Comparison of ENCODE assay signal across 11 cellular contexts in genomic region chr19:55633866-55634265, GRCh38. TPM values are rescaled to one million over a fixed set of nuclear protein-coding genes. Genes with fewer than 3 reads are reported as not detected.
DNase-seq lines count a peak whose midpoint lies in the region; TF ChIP-seq lines count a peak whose summit lies in the region.
"Had no signal": no experiment of that assay in that cellular context is flagged by ENCODE, and none has a peak within 500 bp of the region (broad histone marks: within the 10 kb centered on the region; RNA-seq: fewer than 3 reads in every experiment).

No MANE protein-coding gene starts in this region.

- no peak overlapping the region for H3K14ac ChIP-seq in trophoblast cell (ENCODE audit: low read length)

- no peak overlapping the region for H2AK5ac ChIP-seq in trophoblast cell (ENCODE audit: low read length)

- no peak overlapping the region for H2BK12ac ChIP-seq in trophoblast cell (ENCODE audit: low read length)

- peaks cover 43% of the 10 kb centered on the region for H3K4me1 Mint-ChIP-seq in chondrocyte (ENCODE audit: low read depth)

- H3K27ac Mint-ChIP-seq in chondrocyte (ENCODE audit: unreplicated experiment): peak overlapping the region; percentile 100

- WGBS in trophoblast cell (ENCODE audit: extremely low coverage, insufficient coverage, insufficient read length): no CpG with 5 or more reads among the region's 7 CpGs

- H3K9ac ChIP-seq in trophoblast cell (ENCODE audit: low read length): no peak overlapping the region

- peaks cover 11 to 14% of the 10 kb centered on the region in 2 experiments for H3K4me1 ChIP-seq in trophoblast cell (ENCODE audit: control insufficient read depth in 1 of 2, insufficient read depth in 2 of 2, low read length in 2 of 2)

- H3K27ac ChIP-seq in trophoblast cell (ENCODE audit: low read depth, low read length): no peak overlapping the region

- H3K27me3 ChIP-seq in trophoblast cell (ENCODE audit: insufficient read depth, low read length): no peaks in the 10 kb centered on the region

- no peak overlapping the region for H2BK5ac ChIP-seq in trophoblast cell (ENCODE audit: low read depth, low read length, poor library complexity)

- no peak overlapping the region for H3K23ac ChIP-seq in trophoblast cell (ENCODE audit: low read length)

- H3K79me1 ChIP-seq in trophoblast cell (ENCODE audit: low read length): peaks cover 6% of the 10 kb centered on the region

- H4K12ac ChIP-seq in trophoblast cell (ENCODE audit: low read depth, low read length): no peak overlapping the region

- peak overlapping the region; percentile 92; the same call in 1 of the 2 replicates for H3K4me3 ChIP-seq in GM08714 (ENCODE audit: low read length)
- no peak overlapping the region for H3K4me3 ChIP-seq in trophoblast cell (ENCODE audit: low read depth, low read length)

- peak overlapping the region; percentile 95 for H3K4me3 Mint-ChIP-seq in chondrocyte (ENCODE audit: unreplicated experiment)

- no peak for TF ChIP-seq CTCF in chondrocyte (IDR thresholded peaks at IDR 0.05)

- H3K9me3 Mint-ChIP-seq in chondrocyte (ENCODE audit: low read depth): no peaks in the 10 kb centered on the region

- H3K4me2 ChIP-seq in trophoblast cell (ENCODE audit: low read length): no peak overlapping the region

- H4K8ac ChIP-seq in trophoblast cell (ENCODE audit: low read depth, low read length): peak overlapping the region; percentile 76

- H3K18ac ChIP-seq in trophoblast cell (ENCODE audit: low read length): no peak overlapping the region

- no peak overlapping the region for H4K91ac ChIP-seq in trophoblast cell (ENCODE audit: low read depth, low read length)

- no peak overlapping the region for H3K4ac ChIP-seq in trophoblast cell (ENCODE audit: low read depth, low read length)

- DNase-seq in MV-4-11 (lab: John Stamatoyannopoulos, UW): peak; percentile 64
- no peak for DNase-seq in chondrocyte (ENCODE audit: low spot score)
- peak in 1 of 2 donors; percentile 33 for DNase-seq in trophoblast cell
- DNase-seq in stimulated activated CD4-positive, alpha-beta T cell treated with anti-CD3 and anti-CD28 coated beads, Interleukin-4, amount 100 ng/mL, for 1 hour: no peak
- no peak for DNase-seq in stimulated activated naive CD4-positive, alpha-beta T cell treated with Interleukin-2 at 50 U/mL for 16 hours (lab: John Stamatoyannopoulos, UW)
- no peak for DNase-seq in NCI-H1436 (lab: John Stamatoyannopoulos, UW)
- DNase-seq in iPS-NIHi11 (ENCODE audit: low spot score): no peak
- DNase-seq: effector CD8-positive, alpha-beta T cell; NCI-H1417; small intestine had no signal

- peaks cover 4 to 7% of the 10 kb centered on the region in 2 experiments for H3K36me3 ChIP-seq in trophoblast cell (ENCODE audit: control insufficient read depth in 1 of 2, insufficient read depth in 2 of 2, low read length in 2 of 2)

- peaks cover 6% of the 10 kb centered on the region for H3K36me3 Mint-ChIP-seq in chondrocyte (ENCODE audit: low read depth)

- peaks cover 11% of the 10 kb centered on the region for H3K79me2 ChIP-seq in trophoblast cell (ENCODE audit: control insufficient read depth, insufficient read depth, low read length, poor library complexity)

- H3K27me3 Mint-ChIP-seq in chondrocyte (ENCODE audit: low read depth): no peaks in the 10 kb centered on the region

- H2AFZ ChIP-seq in trophoblast cell (ENCODE audit: insufficient read depth, low read length, poor library complexity): no peak overlapping the region

- H3K9me3 ChIP-seq in trophoblast cell (ENCODE audit: insufficient read depth, low read depth, low read length): no peaks in the 10 kb centered on the region

- H2BK120ac ChIP-seq in trophoblast cell (ENCODE audit: insufficient read depth, low read length, poor library complexity): no peak overlapping the region

RNA-seq across cellular contexts. Expression of gene ZNF580, which starts 6.9 kb away (rescaled TPM):
- 42.3 to 59.8 TPM (median 45.0 TPM) in 3 replicates for total RNA-seq in chondrocyte
- polyA plus RNA-seq in trophoblast cell (2013): 24.2 and 24.6 TPM in 2 replicates

RNA-seq across cellular contexts. Expression of gene ZNF784, which starts 9.5 kb away (rescaled TPM):
- 6.1 to 7.9 TPM (median 6.4 TPM) in 3 replicates for total RNA-seq in chondrocyte
- polyA plus RNA-seq in trophoblast cell (2013): 3.4 and 3.8 TPM in 2 replicates

RNA-seq across cellular contexts. Expression of gene ZNF581, which starts 9.6 kb away (rescaled TPM):
- 20.8 to 24.7 TPM (median 24.2 TPM) in 3 replicates for total RNA-seq in chondrocyte
- 27.4 and 27.9 TPM in 2 replicates for polyA plus RNA-seq in trophoblast cell (2013)

RNA-seq across cellular contexts. Expression of gene CCDC106, which starts 14.1 kb away (rescaled TPM):
- total RNA-seq in chondrocyte: 20.9 to 26.5 TPM (median 23.5 TPM) in 3 replicates
- 14.4 and 14.6 TPM in 2 replicates for polyA plus RNA-seq in trophoblast cell (2013)

RNA-seq across cellular contexts. Expression of gene U2AF2, which starts 21.0 kb away (rescaled TPM):
- 119 to 137 TPM (median 129 TPM) in 3 replicates for total RNA-seq in chondrocyte
- 128 and 132 TPM in 2 replicates for polyA plus RNA-seq in trophoblast cell (2013)
